ENCODE assay signal across 8 cellular contexts in the genomic region with DNA sequence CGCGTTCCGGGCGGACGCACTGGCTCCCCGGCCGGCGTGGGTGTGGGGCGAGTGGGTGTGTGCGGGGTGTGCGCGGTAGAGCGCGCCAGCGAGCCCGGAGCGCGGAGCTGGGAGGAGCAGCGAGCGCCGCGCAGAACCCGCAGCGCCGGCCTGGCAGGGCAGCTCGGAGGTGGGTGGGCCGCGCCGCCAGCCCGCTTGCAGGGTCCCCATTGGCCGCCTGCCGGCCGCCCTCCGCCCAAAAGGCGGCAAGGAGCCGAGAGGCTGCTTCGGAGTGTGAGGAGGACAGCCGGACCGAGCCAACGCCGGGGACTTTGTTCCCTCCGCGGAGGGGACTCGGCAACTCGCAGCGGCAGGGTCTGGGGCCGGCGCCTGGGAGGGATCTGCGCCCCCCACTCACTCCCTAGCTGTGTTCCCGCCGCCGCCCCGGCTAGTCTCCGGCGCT. TPM values are rescaled to one million over a fixed set of nuclear protein-coding genes. Genes with fewer than 3 reads are reported as not detected.
DNase-seq lines count a peak whose midpoint lies in the region; ATAC-seq and TF ChIP-seq lines count a peak whose summit lies in the region.

DAPK1 (plus strand) TSS at position 264 of the 442 bp plus-strand sequence. CDS start 1,211 bp downstream, outside the sequence.

- peak within 1 kb of the TSS; percentile 88 for H3K4me2 ChIP-seq in mesenchymal stem cell (ENCODE audit: low read length, poor library complexity, severe bottlenecking)

- H3K9me3 ChIP-seq in endodermal cell (ENCODE audit: control insufficient read depth, low read length) (no peaks in the 10 kb centered on the region), mesenchymal stem cell (ENCODE audit: control insufficient read depth, low read length) (no peaks in the 10 kb centered on the region), thyroid gland (no peaks in the 10 kb centered on the region)

- peaks cover 9% of the 10 kb centered on the region for H3K27me3 Mint-ChIP-seq in endodermal cell (ENCODE audit: insufficient read depth)

- H3K9ac ChIP-seq in endodermal cell (ENCODE audit: extremely low read depth, low read length, poor library complexity, severe bottlenecking) (peak within 1 kb of the TSS; percentile 81), mesenchymal stem cell (ENCODE audit: low read length) (peak within 1 kb of the TSS; percentile 81)

- peak within 1 kb of the TSS in 1 of 2 experiments; percentile 61 for H3K14ac ChIP-seq in mesenchymal stem cell (ENCODE audit: low read length in 2 of 2)

- intact Hi-C loops in thyroid gland (cut with DNase I), result no loop called here

- H3K27ac ChIP-seq in endodermal cell (ENCODE audit: low read depth, low read length) (peak within 1 kb of the TSS; percentile 92), mesenchymal stem cell (ENCODE audit: low read length, poor library complexity, severe bottlenecking) (peak within 1 kb of the TSS; percentile 59), thyroid gland (peak within 1 kb of the TSS; percentile 77 to 83 (median 79))

- H2BK5ac ChIP-seq in mesenchymal stem cell (ENCODE audit: low read depth, low read length, poor library complexity, severe bottlenecking), result peak within 1 kb of the TSS; percentile 96

- TF ChIP-seq POLR2A in GM15510 (IDR thresholded peaks at IDR 0.05; ENCODE audit: borderline replicate concordance, extremely low read depth, insufficient read length) (peak; percentile 68), thyroid gland (IDR thresholded peaks at IDR 0.05) (peak in 1 of 2 donors; percentile 60)

- peak within 1 kb of the TSS in 1 of 2 experiments; percentile 76 for H3K4ac ChIP-seq in mesenchymal stem cell (ENCODE audit: low read depth in 1 of 2, low read length in 2 of 2)

- H3K4me3 Mint-ChIP-seq in endodermal cell, result peak within 1 kb of the TSS; percentile 93

- no peaks in the 10 kb centered on the region for H3K27me3 ChIP-seq in endodermal cell (ENCODE audit: control insufficient read depth, insufficient read depth, low read length, poor library complexity, severe bottlenecking)
- peaks cover 0 to 16% of the 10 kb centered on the region in 2 experiments for H3K27me3 ChIP-seq in mesenchymal stem cell (ENCODE audit: control insufficient read depth in 1 of 2, insufficient read depth in 1 of 2, low read length in 2 of 2)
- no peaks in the 10 kb centered on the region for H3K27me3 ChIP-seq in thyroid gland

- H3K27ac Mint-ChIP-seq in endodermal cell, result peak within 1 kb of the TSS; percentile 95

- H3K4me1 ChIP-seq in endodermal cell (ENCODE audit: control insufficient read depth, insufficient read depth, low read length) (no peaks in the 10 kb centered on the region), mesenchymal stem cell (ENCODE audit: control insufficient read depth, insufficient read depth, low read depth, low read length) (peaks cover 7% of the 10 kb centered on the region), thyroid gland (peaks cover 10% of the 10 kb centered on the region in 2 donors)

- in situ Hi-C loops in SK-MEL-5 (cut with HindIII; ENCODE audit: low pct_unique_long_range_greater_than_20kb, low sequenced_read_pairs), result no loop called here

- H2BK15ac ChIP-seq in mesenchymal stem cell (ENCODE audit: low read depth, poor library complexity, severe bottlenecking), result peak within 1 kb of the TSS; percentile 33

- POLR2A ChIA-PET in AG04449 (lab: Yijun Ruan, JAX), result interaction anchor here (0.6 kb wide), 1 partner anchor 21 kb away, joined by 3 read pairs; no protein-coding TSS in a partner anchor

- H4K8ac ChIP-seq in mesenchymal stem cell (ENCODE audit: low read length), result no peak within 1 kb of the TSS

- peak within 1 kb of the TSS; percentile 77 to 99 for H3K18ac ChIP-seq in mesenchymal stem cell (ENCODE audit: low read depth in 1 of 2, low read length in 2 of 2)

- peaks cover 23% of the 10 kb centered on the region for H3K36me3 Mint-ChIP-seq in endodermal cell (ENCODE audit: low read depth)

- H3K36me3 ChIP-seq in endodermal cell (ENCODE audit: control insufficient read depth, insufficient read depth, low read length) (peaks cover 16% of the 10 kb centered on the region), mesenchymal stem cell (ENCODE audit: control insufficient read depth in 1 of 2, insufficient read depth in 2 of 2, low read depth in 1 of 2, low read length in 2 of 2) (peaks cover 0 to 5% of the 10 kb centered on the region in 2 experiments), thyroid gland (no peaks in the 10 kb centered on the region)

- H3K23ac ChIP-seq in mesenchymal stem cell (ENCODE audit: low read length in 2 of 2), result peak within 1 kb of the TSS in 1 of 2 experiments; percentile 23

- DNase-seq in AG04449 (ENCODE audit: low read depth, low spot score), result no peak
- DNase-seq in SK-MEL-5 (ENCODE audit: low read depth, low spot score), result peak; percentile 70
- peak; percentile 94 for DNase-seq in endodermal cell
- DNase-seq in mesenchymal stem cell, result peak; percentile 43
- DNase-seq in thyroid gland, result peak; percentile 71 to 75
- DNase-seq in NAMALWA (ENCODE audit: low spot score), result no peak

- TF ChIP-seq CTCF in AG04449 (IDR thresholded peaks at IDR 0.05; ENCODE audit: insufficient read depth, low read length, missing control alignments) (no peak), endodermal cell (conservative IDR thresholded peaks at IDR 0.05) (peak; percentile 42), thyroid gland (IDR thresholded peaks at IDR 0.05) (peak in 2 of 6 experiments; percentile 14 to 25)

- peaks cover 33% of the 10 kb centered on the region for H3K4me1 Mint-ChIP-seq in endodermal cell

- WGBS in endodermal cell (ENCODE audit: insufficient coverage in 1 of 2, insufficient read length in 1 of 2), 2 experiments, result 0% methylated on average over 22 to 55 of the region's 55 CpGs
- 1% methylated on average over 36 of the region's 55 CpGs for WGBS in mesenchymal stem cell
- 0 to 4% methylated on average over 5 to 7 of the region's 55 CpGs for WGBS in thyroid gland, 2 donors

- peak within 1 kb of the TSS; percentile 36 for H3K4me3 ChIP-seq in AG04449 (ENCODE audit: low read depth, low read length)
- H3K4me3 ChIP-seq in endodermal cell (ENCODE audit: low read length), result peak within 1 kb of the TSS; percentile 90
- H3K4me3 ChIP-seq in mesenchymal stem cell (ENCODE audit: insufficient read depth in 1 of 2, low read depth in 1 of 2, low read length in 2 of 2), result peak within 1 kb of the TSS; percentile 83 to 97
- H3K4me3 ChIP-seq in thyroid gland (replicated peaks in 1 of 3), result peak within 1 kb of the TSS; percentile 31 to 74 (median 63)

- H3K9me3 Mint-ChIP-seq in endodermal cell, result no peaks in the 10 kb centered on the region

- CTCF ChIA-PET in AG04449 (lab: Yijun Ruan, JAX), result interaction anchor here (0.7 kb wide), 1 partner anchor 161 kb away, joined by 3 read pairs; no protein-coding TSS in a partner anchor

- peaks cover 2% of the 10 kb centered on the region for H3K79me1 ChIP-seq in mesenchymal stem cell (replicated peaks; ENCODE audit: low read length, poor library complexity, severe bottlenecking)

- peak within 1 kb of the TSS; percentile 84 for H2BK120ac ChIP-seq in mesenchymal stem cell (ENCODE audit: low read depth, low read length)

- H2AK5ac ChIP-seq in mesenchymal stem cell (ENCODE audit: low read length, severe bottlenecking), result peak within 1 kb of the TSS; percentile 41

- H2BK12ac ChIP-seq in mesenchymal stem cell (ENCODE audit: low read length in 2 of 2), result peak within 1 kb of the TSS in 1 of 2 experiments; percentile 90

- peak within 1 kb of the TSS; percentile 92 for H2AFZ ChIP-seq in mesenchymal stem cell (ENCODE audit: low read depth, low read length)

- peak; percentile 30 for ATAC-seq in HG03108 (IDR thresholded peaks at IDR 0.05; ENCODE audit: unreplicated experiment)

- H4K91ac ChIP-seq in mesenchymal stem cell (ENCODE audit: low read length), result no peak within 1 kb of the TSS

RNA-seq across cellular contexts. Expression of gene DAPK1, which starts in this region (rescaled TPM):
- 31.4 and 38.1 TPM in 2 replicates for total RNA-seq in SK-MEL-5 (2014; rRNA removed; shearing (Covaris generic))
- 40.8 and 54.5 TPM in 2 replicates for polyA plus RNA-seq in SK-MEL-5 (2015; cell fraction: cytosol; rRNA removed)
- polyA plus RNA-seq in SK-MEL-5 (2015; cell fraction: nucleus; rRNA removed), result 100 and 109 TPM in 2 replicates
- total RNA-seq in endodermal cell, result 100 to 1,000 TPM; 117 to 139 TPM
- polyA plus RNA-seq in endodermal cell (2013, experiment 1 of 2), result 39.1 TPM
- 33.2 TPM for polyA plus RNA-seq in endodermal cell (2013, experiment 2 of 2)
- 3.1 TPM for polyA plus RNA-seq in mesenchymal stem cell (2013, experiment 1 of 2)
- polyA plus RNA-seq in mesenchymal stem cell (2013, experiment 2 of 2), result 3.0 TPM
- total RNA-seq in thyroid gland, result 10 to 100 TPM; 32.0 to 76.2 (median 38.2) TPM

Comparison
In these comparisons a context has a peak if more than half of its experiments do, and no peak if none do; other contexts are left out.
1. DNase-seq: peak in SK-MEL-5 (single experiment), endodermal cell (single experiment), mesenchymal stem cell (single experiment) and thyroid gland (2 of 2); none in AG04449 (single experiment) and NAMALWA (single experiment).
2. H3K4me3 ChIP-seq: peak in every context shown above with its lines; median percentile 90 in endodermal cell; 90 in mesenchymal stem cell; 63 in thyroid gland; 36 in AG04449.
3. Peak in every context shown above with its lines, with median percentiles within 50 percentile points of each other: H3K27ac ChIP-seq.